24 cellular contexts compared by ENCODE assay signal in genomic region chr2:169344736-169345506, GRCh38. TPM values are rescaled to one million over a fixed set of nuclear protein-coding genes. Genes with fewer than 3 reads are reported as not detected.
"Had no signal": no experiment of that assay in that cellular context is flagged by ENCODE, and none has a peak within 500 bp of the region (broad histone marks: within the 10 kb centered on the region; RNA-seq: fewer than 3 reads in every experiment).

No MANE protein-coding gene starts in this region.

- DNase-seq: activated CD4-positive, CD25-positive, alpha-beta regulatory T cell treated with anti-CD3 and anti-CD28 coated beads, Interleukin-2, amount 50 U/mL, for 72 hours; activated naive CD4-positive, alpha-beta T cell; activated naive CD8-positive, alpha-beta T cell treated with anti-CD3 and anti-CD28 coated beads for 36 hours; amniotic stem cell; body of pancreas; endodermal cell; foreskin melanocyte; glutamatergic neuron; left ventricle myocardium superior; mesendoderm; natural killer cell; SJCRH30; stimulated activated CD4-positive, alpha-beta T cell treated with anti-CD3 and anti-CD28 coated beads, Interleukin-12 subunit alpha, Interleukin-12 subunit beta, amount 100 ng/mL, for 4 hours; stimulated activated CD4-positive, alpha-beta T cell treated with anti-CD3 and anti-CD28 coated beads, Interleukin-1b, Interleukin-23, amount 100 ng/mL, for 48 hours; stimulated activated naive CD8-positive, alpha-beta T cell treated with anti-CD3 and anti-CD28 coated beads, Interleukin-15, Interleukin-2, amounts not matched to agents 100 U/mL and 50 U/mL, for 24 hours; T1000; upper lobe of right lung had no signal

- H3K27me3 ChIP-seq: body of pancreas, right atrium auricular region, SJCRH30, suprapubic skin, upper lobe of right lung had no signal

- H3K36me3 Mint-ChIP-seq: activated naive CD8-positive, alpha-beta T cell treated with anti-CD3 and anti-CD28 coated beads for 36 hours; natural killer cell had no signal

- H3K27ac Mint-ChIP-seq: activated naive CD8-positive, alpha-beta T cell treated with anti-CD3 and anti-CD28 coated beads for 36 hours; activated T-helper 17 cell treated with anti-CD3 and anti-CD28 coated beads, Interleukin-2, amount 50 U/mL, for 72 hours; endodermal cell; natural killer cell had no signal

- H3K4me3 Mint-ChIP-seq: activated naive CD8-positive, alpha-beta T cell treated with anti-CD3 and anti-CD28 coated beads for 36 hours; activated T-helper 17 cell treated with anti-CD3 and anti-CD28 coated beads, Interleukin-2, amount 50 U/mL, for 72 hours; endodermal cell; natural killer cell had no signal

- H3K4me1 ChIP-seq: body of pancreas, right atrium auricular region, SJCRH30, suprapubic skin, upper lobe of right lung had no signal

- H3K4me1 Mint-ChIP-seq: activated naive CD8-positive, alpha-beta T cell treated with anti-CD3 and anti-CD28 coated beads for 36 hours; activated T-helper 17 cell treated with anti-CD3 and anti-CD28 coated beads, Interleukin-2, amount 50 U/mL, for 72 hours; natural killer cell had no signal

- H3K9me3 ChIP-seq: body of pancreas, right atrium auricular region, SJCRH30, suprapubic skin, upper lobe of right lung had no signal

- H3K36me3 ChIP-seq: right atrium auricular region, SJCRH30, suprapubic skin, upper lobe of right lung had no signal

- H3K4me3 ChIP-seq: body of pancreas, right atrium auricular region, SJCRH30, suprapubic skin, upper lobe of right lung had no signal

- H3K27ac ChIP-seq: body of pancreas, right atrium auricular region, SJCRH30, suprapubic skin, upper lobe of right lung had no signal

- H3K9me3 Mint-ChIP-seq: activated naive CD8-positive, alpha-beta T cell treated with anti-CD3 and anti-CD28 coated beads for 36 hours; activated T-helper 17 cell treated with anti-CD3 and anti-CD28 coated beads, Interleukin-2, amount 50 U/mL, for 72 hours; endodermal cell; natural killer cell had no signal

RNA-seq across cellular contexts. Expression of gene LRP2, which starts 17.4 kb away (rescaled TPM):
- total RNA-seq: natural killer cell; posterior vena cava; SJCRH30; T-helper 1 cell treated with Interleukin-12 subunit alpha and Interleukin-12 subunit beta and Interleukin-4 antibody, amounts not matched to agents 30 ng/mL and 1 ng/mL, for 36 hours had no signal
- polyA plus RNA-seq: fibroblast of lung, keratinocyte had no signal
